In genomic region chr5:154502180-154502579, GRCh38 we compare ENCODE assay signal across 30 cellular contexts. TPM values are rescaled to one million over a fixed set of nuclear protein-coding genes. Genes with fewer than 3 reads are reported as not detected.
"Had no signal": no experiment of that assay in that cellular context is flagged by ENCODE, and none has a peak within 500 bp of the region (broad histone marks: within the 10 kb centered on the region; RNA-seq: fewer than 3 reads in every experiment).

No MANE protein-coding gene starts in this region.

- H3K4me1 ChIP-seq: gastrocnemius medialis, lower lobe of right lung, psoas muscle, suprapubic skin, transverse colon, vagina had no signal

- H3K9me3 Mint-ChIP-seq: effector memory CD8-positive, alpha-beta T cell; naive thymus-derived CD8-positive, alpha-beta T cell; nephron progenitor cell; stimulated activated effector memory CD8-positive, alpha-beta T cell treated with anti-CD3 and anti-CD28 coated beads, Interleukin-12 subunit alpha, Interleukin-12 subunit beta, amount 100 ng/mL, for 72 hours; stimulated activated naive CD8-positive, alpha-beta T cell treated with anti-CD3 and anti-CD28 coated beads, Interleukin-15, Interleukin-2, amounts not matched to agents 100 ng/mL and 50 ng/mL, for 24 hours had no signal

- H3K4me3 Mint-ChIP-seq: effector memory CD8-positive, alpha-beta T cell; naive thymus-derived CD8-positive, alpha-beta T cell; nephron progenitor cell; stimulated activated effector memory CD8-positive, alpha-beta T cell treated with anti-CD3 and anti-CD28 coated beads, Interleukin-12 subunit alpha, Interleukin-12 subunit beta, amount 100 ng/mL, for 72 hours; stimulated activated naive CD8-positive, alpha-beta T cell treated with anti-CD3 and anti-CD28 coated beads, Interleukin-15, Interleukin-2, amounts not matched to agents 100 ng/mL and 50 ng/mL, for 24 hours had no signal

- H3K27me3 ChIP-seq: sigmoid colon, vagina had no signal

- H3K4me3 ChIP-seq: gastrocnemius medialis, lower lobe of right lung, psoas muscle, sigmoid colon, suprapubic skin, transverse colon, vagina had no signal

- H3K36me3 ChIP-seq: gastrocnemius medialis, lower lobe of right lung, sigmoid colon, suprapubic skin, transverse colon, vagina had no signal

- H3K27ac ChIP-seq: gastrocnemius medialis, lower lobe of right lung, psoas muscle, sigmoid colon, suprapubic skin, transverse colon, vagina had no signal

- FAIRE-seq: keratinocyte had no signal

- H3K27ac Mint-ChIP-seq: effector memory CD8-positive, alpha-beta T cell; naive thymus-derived CD8-positive, alpha-beta T cell; nephron progenitor cell; stimulated activated effector memory CD8-positive, alpha-beta T cell treated with anti-CD3 and anti-CD28 coated beads, Interleukin-12 subunit alpha, Interleukin-12 subunit beta, amount 100 ng/mL, for 72 hours; stimulated activated naive CD8-positive, alpha-beta T cell treated with anti-CD3 and anti-CD28 coated beads, Interleukin-15, Interleukin-2, amounts not matched to agents 100 ng/mL and 50 ng/mL, for 24 hours had no signal

- H3K9me3 ChIP-seq: gastrocnemius medialis, lower lobe of right lung, psoas muscle, sigmoid colon, suprapubic skin, transverse colon, vagina had no signal

- DNase-seq: cortex of kidney; effector memory CD8-positive, alpha-beta T cell; gastrocnemius medialis; head of caudate nucleus; left ventricle myocardium superior; lower lobe of right lung; naive thymus-derived CD8-positive, alpha-beta T cell; nephron progenitor cell; nucleus accumbens; psoas muscle; right cardiac atrium; sigmoid colon; stimulated activated CD4-positive, alpha-beta T cell treated with anti-CD3 and anti-CD28 coated beads, Interleukin-2, amount 100 ng/mL, for 24 hours; stimulated activated CD4-positive, alpha-beta T cell treated with anti-CD3 and anti-CD28 coated beads, Interleukin-4, amount 100 ng/mL, for 24 hours; transverse colon had no signal

- ATAC-seq: effector memory CD8-positive, alpha-beta T cell; gastrocnemius medialis; left ventricle myocardium superior; lower lobe of right lung; naive thymus-derived CD8-positive, alpha-beta T cell; psoas muscle; right cardiac atrium; stimulated activated effector memory CD8-positive, alpha-beta T cell treated with anti-CD3 and anti-CD28 coated beads, Interleukin-12 subunit alpha, Interleukin-12 subunit beta, amount 100 ng/mL, for 72 hours had no signal

- H3K36me3 Mint-ChIP-seq: naive thymus-derived CD8-positive, alpha-beta T cell; stimulated activated effector memory CD8-positive, alpha-beta T cell treated with anti-CD3 and anti-CD28 coated beads, Interleukin-12 subunit alpha, Interleukin-12 subunit beta, amount 100 ng/mL, for 72 hours had no signal

RNA-seq across cellular contexts. Expression of gene HAND1, which starts 24.2 kb away (rescaled TPM):
- total RNA-seq: dermis microvascular lymphatic vessel endothelial cell; fibroblast of villous mesenchyme; gastrocnemius medialis; glomerular endothelial cell; mesenteric fat pad; myocyte; naive thymus-derived CD8-positive, alpha-beta T cell; osteocyte; psoas muscle; renal cortical epithelial cell; skeletal muscle tissue; suprapubic skin; ureter; vagina had no signal
- polyA plus RNA-seq: esophagus; keratinocyte; naive thymus-derived CD8-positive, alpha-beta T cell; psoas muscle had no signal
